26 cellular contexts compared by ENCODE assay signal in the genomic region with DNA sequence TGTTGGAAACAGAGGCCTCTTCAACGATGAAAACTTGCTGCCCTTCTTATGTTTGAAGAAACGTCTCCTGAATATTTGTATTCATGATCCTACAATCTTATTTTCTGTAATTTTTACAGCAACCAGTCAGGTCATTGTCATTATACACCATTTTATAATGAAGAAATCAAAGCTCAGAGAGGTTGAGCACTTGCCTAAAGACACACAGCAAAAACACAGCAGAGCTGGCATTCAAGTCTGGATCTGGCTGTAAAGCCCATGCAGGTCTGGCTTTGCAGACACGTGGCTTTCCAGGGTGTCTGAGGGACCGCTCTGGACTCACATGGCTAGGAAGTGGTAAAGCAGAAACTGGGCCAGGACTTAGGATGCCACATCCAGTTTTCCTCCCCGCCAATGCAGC. TPM values are rescaled to one million over a fixed set of nuclear protein-coding genes. Genes with fewer than 3 reads are reported as not detected.
"Had no signal": no experiment of that assay in that cellular context is flagged by ENCODE, and none has a peak within 500 bp of the region (broad histone marks: within the 10 kb centered on the region; RNA-seq: fewer than 3 reads in every experiment).

No MANE protein-coding gene starts in this region.

- DNase-seq: hypothalamus; immature natural killer cell; left ventricle myocardium inferior; mesendoderm; naive B cell; natural killer cell; nephron progenitor cell; right cardiac atrium; sigmoid colon; small intestine; spleen; stimulated activated CD4-positive, alpha-beta T cell treated with anti-CD3 and anti-CD28 coated beads, Interleukin-4, amount 100 ng/mL, for 24 hours; stimulated activated naive CD4-positive, alpha-beta T cell; uterus had no signal

- FAIRE-seq: islet of Langerhans, small intestine had no signal

- H3K4me3 ChIP-seq: left ventricle myocardium inferior, lung, neural progenitor cell, ovary, sigmoid colon, spleen, tibial nerve, uterus had no signal

- H3K4me2 ChIP-seq: neural progenitor cell had no signal

- H3K9me3 ChIP-seq: left ventricle myocardium inferior, ovary, sigmoid colon, spleen, tibial nerve, uterus had no signal

- H3K27me3 ChIP-seq: ovary had no signal

- H3K9ac ChIP-seq: neural progenitor cell had no signal

- H2AFZ ChIP-seq: neural progenitor cell had no signal

- ATAC-seq: natural killer cell; right cardiac atrium; stimulated activated effector memory CD8-positive, alpha-beta T cell treated with anti-CD3 and anti-CD28 coated beads, Interleukin-12 subunit alpha, Interleukin-12 subunit beta, amount 100 ng/mL, for 72 hours had no signal

- H3K36me3 ChIP-seq: left ventricle myocardium inferior, neural progenitor cell, ovary, sigmoid colon, spleen, tibial nerve, uterus had no signal

- H3K27ac ChIP-seq: left ventricle myocardium inferior, neural progenitor cell, ovary, sigmoid colon, spleen, tibial nerve, uterus had no signal

- H3K4me1 ChIP-seq: left ventricle myocardium inferior, neural progenitor cell, spleen, tibial nerve, uterus had no signal

RNA-seq across cellular contexts. Expression of gene ALX4, which starts 15.8 kb away (rescaled TPM):
- total RNA-seq: kidney epithelial cell, left ventricle myocardium inferior, mononuclear cell, natural killer cell, progenitor cell of endocrine pancreas, pulmonary artery endothelial cell, renal cortical epithelial cell, right cardiac atrium, sigmoid colon, ureter had no signal
- polyA plus RNA-seq: immature natural killer cell, sigmoid colon, small intestine, spleen had no signal
